In the genomic region with DNA sequence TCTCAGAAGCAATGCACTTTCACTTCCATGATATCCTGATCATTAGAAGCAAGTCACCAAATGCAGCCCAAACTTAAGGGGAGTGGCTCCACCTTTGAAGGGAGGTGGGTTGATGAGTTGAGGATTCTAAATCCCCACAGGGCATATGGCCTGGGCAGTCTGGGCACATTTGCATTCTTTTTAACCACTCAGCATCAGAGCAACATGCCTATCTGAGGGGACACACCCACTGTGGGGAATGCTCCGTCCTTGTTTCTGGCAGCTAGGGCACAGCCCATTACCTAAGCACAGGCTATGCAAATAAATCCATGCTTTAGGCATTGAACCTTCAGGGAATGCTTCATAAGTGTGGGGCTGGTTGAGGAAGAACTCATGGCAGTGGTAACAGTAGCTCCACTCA, we compare ENCODE assay signal across 2 cellular contexts.
TF ChIP-seq lines count a peak whose summit lies in the region.

No MANE protein-coding gene starts in this region.

TF ChIP-seq in GM23338, 12 proteins besides CTCF, POLR2A, EP300 and RAD21 (continued from another document and continues in another):
- TF ChIP-seq, protein P1, sequence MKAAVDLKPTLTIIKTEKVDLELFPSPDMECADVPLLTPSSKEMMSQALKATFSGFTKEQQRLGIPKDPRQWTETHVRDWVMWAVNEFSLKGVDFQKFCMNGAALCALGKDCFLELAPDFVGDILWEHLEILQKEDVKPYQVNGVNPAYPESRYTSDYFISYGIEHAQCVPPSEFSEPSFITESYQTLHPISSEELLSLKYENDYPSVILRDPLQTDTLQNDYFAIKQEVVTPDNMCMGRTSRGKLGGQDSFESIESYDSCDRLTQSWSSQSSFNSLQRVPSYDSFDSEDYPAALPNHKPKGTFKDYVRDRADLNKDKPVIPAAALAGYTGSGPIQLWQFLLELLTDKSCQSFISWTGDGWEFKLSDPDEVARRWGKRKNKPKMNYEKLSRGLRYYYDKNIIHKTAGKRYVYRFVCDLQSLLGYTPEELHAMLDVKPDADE (IDR thresholded peaks at IDR 0.05) = no peak
- TF ChIP-seq CREB1 (CRISPR knock-in tag; IDR thresholded peaks at IDR 0.05; ENCODE audit: low read depth) = no peak
- no peak for TF ChIP-seq NANOG (IDR thresholded peaks at IDR 0.05; ENCODE audit: borderline replicate concordance)
- TF ChIP-seq, protein P2, sequence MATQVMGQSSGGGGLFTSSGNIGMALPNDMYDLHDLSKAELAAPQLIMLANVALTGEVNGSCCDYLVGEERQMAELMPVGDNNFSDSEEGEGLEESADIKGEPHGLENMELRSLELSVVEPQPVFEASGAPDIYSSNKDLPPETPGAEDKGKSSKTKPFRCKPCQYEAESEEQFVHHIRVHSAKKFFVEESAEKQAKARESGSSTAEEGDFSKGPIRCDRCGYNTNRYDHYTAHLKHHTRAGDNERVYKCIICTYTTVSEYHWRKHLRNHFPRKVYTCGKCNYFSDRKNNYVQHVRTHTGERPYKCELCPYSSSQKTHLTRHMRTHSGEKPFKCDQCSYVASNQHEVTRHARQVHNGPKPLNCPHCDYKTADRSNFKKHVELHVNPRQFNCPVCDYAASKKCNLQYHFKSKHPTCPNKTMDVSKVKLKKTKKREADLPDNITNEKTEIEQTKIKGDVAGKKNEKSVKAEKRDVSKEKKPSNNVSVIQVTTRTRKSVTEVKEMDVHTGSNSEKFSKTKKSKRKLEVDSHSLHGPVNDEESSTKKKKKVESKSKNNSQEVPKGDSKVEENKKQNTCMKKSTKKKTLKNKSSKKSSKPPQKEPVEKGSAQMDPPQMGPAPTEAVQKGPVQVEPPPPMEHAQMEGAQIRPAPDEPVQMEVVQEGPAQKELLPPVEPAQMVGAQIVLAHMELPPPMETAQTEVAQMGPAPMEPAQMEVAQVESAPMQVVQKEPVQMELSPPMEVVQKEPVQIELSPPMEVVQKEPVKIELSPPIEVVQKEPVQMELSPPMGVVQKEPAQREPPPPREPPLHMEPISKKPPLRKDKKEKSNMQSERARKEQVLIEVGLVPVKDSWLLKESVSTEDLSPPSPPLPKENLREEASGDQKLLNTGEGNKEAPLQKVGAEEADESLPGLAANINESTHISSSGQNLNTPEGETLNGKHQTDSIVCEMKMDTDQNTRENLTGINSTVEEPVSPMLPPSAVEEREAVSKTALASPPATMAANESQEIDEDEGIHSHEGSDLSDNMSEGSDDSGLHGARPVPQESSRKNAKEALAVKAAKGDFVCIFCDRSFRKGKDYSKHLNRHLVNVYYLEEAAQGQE (IDR thresholded peaks at IDR 0.05; ENCODE audit: unreplicated experiment) = no peak
- no peak for TF ChIP-seq STAT1 (IDR thresholded peaks at IDR 0.05; ENCODE audit: unreplicated experiment)
- no peak for TF ChIP-seq ZNF114 (CRISPR knock-in tag; IDR thresholded peaks at IDR 0.05)
- no peak for TF ChIP-seq POLR2AphosphoS5 (IDR thresholded peaks at IDR 0.05; ENCODE audit: low read depth)
- TF ChIP-seq EZH2 (IDR thresholded peaks at IDR 0.05; ENCODE audit: low read depth, unreplicated experiment) = no peak
- TF ChIP-seq ZNF331 (CRISPR knock-in tag; IDR thresholded peaks at IDR 0.05; ENCODE audit: low read depth) = no peak
- no peak for TF ChIP-seq JUNB (IDR thresholded peaks at IDR 0.05; ENCODE audit: unreplicated experiment)

TF ChIP-seq in neural cell, 6 proteins besides CTCF, POLR2A, EP300 and RAD21 (continued from another document):
- TF ChIP-seq, protein P2 (IDR thresholded peaks at IDR 0.05; ENCODE audit: borderline replicate concordance) = no peak
